1 cellular context compared by ENCODE assay signal in genomic region chr10:15158448-15158847, GRCh38.
TF ChIP-seq lines count a peak whose summit lies in the region.

No MANE protein-coding gene starts in this region.

TF ChIP-seq in HepG2, 621 proteins besides CTCF, POLR2A, EP300 and RAD21:
- TF ChIP-seq UBTF (CRISPR knock-in tag; IDR thresholded peaks at IDR 0.05) (no peak), CREM (IDR thresholded peaks at IDR 0.05) (no peak), CREM (CRISPR knock-in tag; IDR thresholded peaks at IDR 0.05) (no peak), ZNF552 (CRISPR knock-in tag; IDR thresholded peaks at IDR 0.05; ENCODE audit: borderline replicate concordance) (no peak), NFYB (CRISPR knock-in tag; IDR thresholded peaks at IDR 0.05) (no peak), SIN3A (IDR thresholded peaks at IDR 0.05; ENCODE audit: borderline replicate concordance, low read depth, low read length) (no peak), IKZF4 (CRISPR knock-in tag; IDR thresholded peaks at IDR 0.05; ENCODE audit: borderline replicate concordance, low read depth, not compliant biosample characterization) (no peak), HINFP (CRISPR knock-in tag; IDR thresholded peaks at IDR 0.05; ENCODE audit: low read depth) (no peak), SUZ12 (IDR thresholded peaks at IDR 0.05; ENCODE audit: low read depth, low read length) (no peak), THAP9 (CRISPR knock-in tag; IDR thresholded peaks at IDR 0.05; ENCODE audit: borderline replicate concordance) (no peak), SRSF4 (IDR thresholded peaks at IDR 0.05; ENCODE audit: low read depth, low read length, poor library complexity, severe bottlenecking) (no peak), ZBTB7A (CRISPR knock-in tag; IDR thresholded peaks at IDR 0.05) (no peak), ISL2 (CRISPR knock-in tag; IDR thresholded peaks at IDR 0.05) (no peak)
- TF ChIP-seq, protein P1, sequence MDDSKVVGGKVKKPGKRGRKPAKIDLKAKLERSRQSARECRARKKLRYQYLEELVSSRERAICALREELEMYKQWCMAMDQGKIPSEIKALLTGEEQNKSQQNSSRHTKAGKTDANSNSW (CRISPR knock-in tag; IDR thresholded peaks at IDR 0.05; ENCODE audit: borderline replicate concordance) = no peak
- TF ChIP-seq, protein P2, sequence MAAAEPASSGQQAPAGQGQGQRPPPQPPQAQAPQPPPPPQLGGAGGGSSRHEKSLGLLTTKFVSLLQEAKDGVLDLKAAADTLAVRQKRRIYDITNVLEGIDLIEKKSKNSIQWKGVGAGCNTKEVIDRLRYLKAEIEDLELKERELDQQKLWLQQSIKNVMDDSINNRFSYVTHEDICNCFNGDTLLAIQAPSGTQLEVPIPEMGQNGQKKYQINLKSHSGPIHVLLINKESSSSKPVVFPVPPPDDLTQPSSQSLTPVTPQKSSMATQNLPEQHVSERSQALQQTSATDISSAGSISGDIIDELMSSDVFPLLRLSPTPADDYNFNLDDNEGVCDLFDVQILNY (CRISPR knock-in tag; conservative IDR thresholded peaks at IDR 0.05) = no peak
